Comparison of ENCODE assay signal across 19 cellular contexts in genomic region chr9:90851444-90851843, GRCh38. TPM values are rescaled to one million over a fixed set of nuclear protein-coding genes. Genes with fewer than 3 reads are reported as not detected.
DNase-seq lines count a peak whose midpoint lies in the region; ATAC-seq, FAIRE-seq and TF ChIP-seq lines count a peak whose summit lies in the region.
"Had no signal": no experiment of that assay in that cellular context is flagged by ENCODE, and none has a peak within 500 bp of the region (broad histone marks: within the 10 kb centered on the region; RNA-seq: fewer than 3 reads in every experiment).

No MANE protein-coding gene starts in this region.

- H2BK12ac ChIP-seq in H1 (ENCODE audit: low read depth, low read length), result no peak overlapping the region
- no peak overlapping the region for H2BK12ac ChIP-seq in trophoblast cell (ENCODE audit: low read length)

- H2AFZ ChIP-seq in H1 (ENCODE audit: low read length), result no peak overlapping the region
- no peak overlapping the region for H2AFZ ChIP-seq in trophoblast cell (ENCODE audit: insufficient read depth, low read length, poor library complexity)

- POLR2A ChIA-PET in H1 (lab: Charles Lee; ENCODE audit: partially characterized antibody), result no interaction called here

- no peaks in the 10 kb centered on the region for H3K36me3 Mint-ChIP-seq in activated naive CD4-positive, alpha-beta T cell treated with anti-CD3 and anti-CD28 coated beads, Interleukin-2, amount 50 U/mL, for 72 hours

- H3K56ac ChIP-seq in H1 (replicated peaks; ENCODE audit: insufficient read length, low read depth, low read length), result no peak overlapping the region

- H3K23me2 ChIP-seq in H1 (ENCODE audit: low read depth, low read length), result no peaks in the 10 kb centered on the region; the same call in 1 of the 2 replicates

- H2BK15ac ChIP-seq in H1 (ENCODE audit: low read length), result no peak overlapping the region

- no peak for TF ChIP-seq POLR2A in H1 (IDR thresholded peaks at IDR 0.05; ENCODE audit: control extremely low read depth in 1 of 2, low read depth in 2 of 2, low read length in 2 of 2)

- H4K12ac ChIP-seq in trophoblast cell (ENCODE audit: low read depth, low read length), result no peak overlapping the region

- H3K27ac ChIP-seq in BLaER1 (no peak overlapping the region), H1 (ENCODE audit: low read depth, low read length) (no peak overlapping the region), trophoblast cell (ENCODE audit: low read depth, low read length) (no peak overlapping the region)
- H3K27ac ChIP-seq: dorsolateral prefrontal cortex, VCaP had no signal

- no peak overlapping the region for H3K23ac ChIP-seq in H1 (ENCODE audit: insufficient read length)
- H3K23ac ChIP-seq in trophoblast cell (ENCODE audit: low read length), result no peak overlapping the region

- no peak overlapping the region for H2BK20ac ChIP-seq in H1 (ENCODE audit: low read length)

- FAIRE-seq in H1 (lab: Jason Lieb, UNC), result no peak
- FAIRE-seq: endothelial cell of umbilical vein had no signal

- H3K14ac ChIP-seq in H1 (ENCODE audit: insufficient read length), result no peak overlapping the region
- H3K14ac ChIP-seq in trophoblast cell (ENCODE audit: low read length), result no peak overlapping the region

- H3K4me2 ChIP-seq in BLaER1, result peak overlapping the region; percentile 59
- H3K4me2 ChIP-seq in H1 (ENCODE audit: insufficient read depth in 1 of 2, low read depth in 2 of 2, low read length in 2 of 2), result no peak overlapping the region
- H3K4me2 ChIP-seq in trophoblast cell (ENCODE audit: low read length), result no peak overlapping the region

- WGBS in H1 (ENCODE audit: extremely low coverage in 1 of 2, insufficient coverage in 1 of 2, insufficient read length in 1 of 2, insufficient replicate concordance in 2 of 2, low coverage in 1 of 2, low lambda C conversion rate in 2 of 2, missing lambda C conversion rate in 1 of 2), 2 experiments, result 86% methylated on average over 5 of the region's 5 CpGs; no CpG with 5 or more reads in 1 of the 2 experiments
- no CpG with 5 or more reads among the region's 5 CpGs for WGBS in trophoblast cell (ENCODE audit: extremely low coverage, insufficient coverage, insufficient read length)

- H3K9me3 Mint-ChIP-seq in activated naive CD4-positive, alpha-beta T cell treated with anti-CD3 and anti-CD28 coated beads, Interleukin-2, amount 50 U/mL, for 72 hours, result no peaks in the 10 kb centered on the region
- H3K9me3 Mint-ChIP-seq: CD4-positive, alpha-beta T cell; IgD-negative memory B cell had no signal

- H3K79me1 ChIP-seq in H1 (ENCODE audit: low read depth, low read length) (no peaks in the 10 kb centered on the region), trophoblast cell (ENCODE audit: low read length) (no peaks in the 10 kb centered on the region)

- H3K4me1 ChIP-seq in BLaER1, result peaks cover 21% of the 10 kb centered on the region
- no peaks in the 10 kb centered on the region for H3K4me1 ChIP-seq in H1 (replicated peaks in 1 of 4; ENCODE audit: control insufficient read depth in 3 of 4, insufficient read depth in 4 of 4, low read length in 3 of 4)
- H3K4me1 ChIP-seq in trophoblast cell (ENCODE audit: control insufficient read depth in 1 of 2, insufficient read depth in 2 of 2, low read length in 2 of 2), result no peaks in the 10 kb centered on the region

- TF ChIP-seq CTCF in GM12874 (IDR thresholded peaks at IDR 0.05; ENCODE audit: insufficient read depth, low read depth, low read length) (0 out of 2 replicates have a peak, but pooled peaks have one; percentile 8), H1 (IDR thresholded peaks at IDR 0.05; ENCODE audit: control extremely low read depth in 1 of 3, insufficient read depth in 1 of 3, low read depth in 1 of 3, low read length in 3 of 3) (peak in 2 of 3 experiments; percentile 34 to 40; a peak in 2 of 4 replicates)

- H2BK5ac ChIP-seq in H1 (ENCODE audit: low read depth, low read length) (no peak overlapping the region), trophoblast cell (ENCODE audit: low read depth, low read length, poor library complexity) (no peak overlapping the region)

- H3K4ac ChIP-seq in H1 (replicated peaks; ENCODE audit: insufficient read length, low read depth, low read length) (no peak overlapping the region), trophoblast cell (ENCODE audit: low read depth, low read length) (no peak overlapping the region)

- H3K27me3 ChIP-seq in BLaER1 (no peaks in the 10 kb centered on the region), H1 (replicated peaks in 1 of 4; ENCODE audit: control insufficient read depth in 3 of 4, extremely low read depth in 1 of 4, insufficient read depth in 3 of 4, low read length in 3 of 4) (no peaks in the 10 kb centered on the region), trophoblast cell (ENCODE audit: insufficient read depth, low read length) (no peaks in the 10 kb centered on the region)
- H3K27me3 ChIP-seq: dorsolateral prefrontal cortex had no signal

- H4K8ac ChIP-seq in H1 (ENCODE audit: extremely low read depth, insufficient read depth, low read length) (no peak overlapping the region), trophoblast cell (ENCODE audit: low read depth, low read length) (no peak overlapping the region)

- no peak overlapping the region for H3K27ac Mint-ChIP-seq in activated naive CD4-positive, alpha-beta T cell treated with anti-CD3 and anti-CD28 coated beads, Interleukin-2, amount 50 U/mL, for 72 hours
- H3K27ac Mint-ChIP-seq: CD4-positive, alpha-beta T cell; IgD-negative memory B cell had no signal

- H3K79me2 ChIP-seq in H1 (ENCODE audit: control insufficient read depth in 1 of 2, insufficient read depth in 2 of 2, low read length in 2 of 2) (no peaks in the 10 kb centered on the region), trophoblast cell (ENCODE audit: control insufficient read depth, insufficient read depth, low read length, poor library complexity) (no peaks in the 10 kb centered on the region)

- peak in 1 of 2 experiments; percentile 4; a peak in 1 of 4 replicates for TF ChIP-seq RAD21 in H1 (IDR thresholded peaks at IDR 0.05 in 1 of 2, conservative IDR thresholded peaks at IDR 0.05 in 1 of 2; ENCODE audit: low read depth in 2 of 2, low read length in 2 of 2)

- H2BK120ac ChIP-seq in H1 (replicated peaks; ENCODE audit: low read depth, low read length) (no peak overlapping the region), trophoblast cell (ENCODE audit: insufficient read depth, low read length, poor library complexity) (no peak overlapping the region)

- no peak overlapping the region for H3K18ac ChIP-seq in H1 (ENCODE audit: extremely low read depth, low read length)
- H3K18ac ChIP-seq in trophoblast cell (ENCODE audit: low read length), result no peak overlapping the region

- CTCF ChIA-PET in H1 (lab: Charles Lee; ENCODE audit: partially characterized antibody), result interaction anchor here (0.6 to 3.2 kb wide), 9 partner anchors 11 to 705 kb away, joined by 3 to 11 read pairs (median 5); no protein-coding TSS in a partner anchor

- H4K91ac ChIP-seq in H1 (replicated peaks; ENCODE audit: insufficient read length, low read length) (no peak overlapping the region), trophoblast cell (ENCODE audit: low read depth, low read length) (no peak overlapping the region)

- H3K36me3 ChIP-seq in BLaER1 (peaks cover 87% of the 10 kb centered on the region), H1 (ENCODE audit: control insufficient read depth in 2 of 4, insufficient read depth in 4 of 4, low read length in 3 of 4) (no peaks in the 10 kb centered on the region), trophoblast cell (ENCODE audit: control insufficient read depth in 1 of 2, insufficient read depth in 2 of 2, low read length in 2 of 2) (no peaks in the 10 kb centered on the region)

- no peak overlapping the region for H4K5ac ChIP-seq in H1 (ENCODE audit: insufficient read length, low read depth, low read length)

- H2AK5ac ChIP-seq in H1 (ENCODE audit: low read depth, low read length), result no peak overlapping the region
- no peak overlapping the region for H2AK5ac ChIP-seq in trophoblast cell (ENCODE audit: low read length)

- no peaks in the 10 kb centered on the region for H3K9me3 ChIP-seq in BLaER1
- no peaks in the 10 kb centered on the region for H3K9me3 ChIP-seq in H1 (ENCODE audit: insufficient read depth in 2 of 2, low read depth in 1 of 2, low read length in 1 of 2)
- H3K9me3 ChIP-seq in trophoblast cell (ENCODE audit: insufficient read depth, low read depth, low read length), result peaks cover 3% of the 10 kb centered on the region

- H3K9ac ChIP-seq in BLaER1 (no peak overlapping the region), H1 (replicated peaks in 1 of 4; ENCODE audit: extremely low read depth in 1 of 4, low read depth in 3 of 4, low read length in 3 of 4) (no peak overlapping the region), trophoblast cell (ENCODE audit: low read length) (no peak overlapping the region)

- no peak overlapping the region for H3K4me3 ChIP-seq in BLaER1
- no peak overlapping the region for H3K4me3 ChIP-seq in H1 (ENCODE audit: extremely low read depth in 1 of 4, insufficient read depth in 2 of 4, low read depth in 3 of 4, low read length in 4 of 4)
- H3K4me3 ChIP-seq in trophoblast cell (ENCODE audit: low read depth, low read length), result peak overlapping the region; percentile 37
- H3K4me3 ChIP-seq: dorsolateral prefrontal cortex had no signal

- no peak for TF ChIP-seq EP300 in H1 (IDR thresholded peaks at IDR 0.05; ENCODE audit: borderline replicate concordance in 1 of 2, low read depth in 2 of 2, low read length in 2 of 2)

- ATAC-seq in HG02973 (IDR thresholded peaks at IDR 0.05; ENCODE audit: unreplicated experiment), result no peak
- ATAC-seq in activated naive CD4-positive, alpha-beta T cell treated with anti-CD3 and anti-CD28 coated beads, Interleukin-2, amount 50 U/mL, for 72 hours, result no peak

- DNase-seq in H1 (ENCODE audit: low read depth in 1 of 2, low spot score in 2 of 2) (no peak), trophoblast cell (no peak)
- DNase-seq in activated effector memory CD4-positive, alpha-beta T cell treated with Interleukin-2 at 50 U/mL for 16 hours, result no peak
- no peak for DNase-seq in activated naive CD4-positive, alpha-beta T cell treated with anti-CD3 and anti-CD28 coated beads, Interleukin-2, amount 50 U/mL, for 72 hours (ENCODE audit: low spot score in 2 of 2)
- DNase-seq: activated CD4-positive, alpha-beta T cell treated with anti-CD3 and anti-CD28 coated beads, Interleukin-2, amount 50 U/mL, for 1 hour; CD4-positive, alpha-beta T cell; dorsolateral prefrontal cortex; HCEC 1CT; mammary epithelial cell; NCI-H2081; NCI-H446 had no signal

- peaks cover 12% of the 10 kb centered on the region for H4K20me1 ChIP-seq in BLaER1
- peaks cover 0 to 5% of the 10 kb centered on the region in 2 experiments for H4K20me1 ChIP-seq in H1 (replicated peaks in 1 of 2; ENCODE audit: control insufficient read depth in 1 of 2, insufficient read depth in 2 of 2, low read length in 2 of 2)

RNA-seq across cellular contexts. Expression of gene SYK, which starts 49.8 kb away (rescaled TPM):
- 4.4 and 5.6 TPM in 2 replicates for total RNA-seq in H1 (2021; fragmentation: NEBNext Ultra II Directional; extraction: Animal tissue kit (Norgen Biotek cat#: 25700))
- 1.5 and 1.9 TPM in 2 replicates for polyA plus RNA-seq in H1 (2011; rRNA removed)
- polyA plus RNA-seq in H1 (2011; cell fraction: cytosol; rRNA removed), result 1.2 TPM
- polyA plus RNA-seq in H1 (2011; cell fraction: nucleus; rRNA removed), result 4.9 TPM
- polyA plus RNA-seq in H1 (2012, experiment 1 of 2), result 2.8 to 4.4 TPM (median 3.4 TPM) in 4 replicates
- polyA plus RNA-seq in H1 (2012, experiment 2 of 2), result 1.1 TPM
- 2.9 TPM for polyA plus RNA-seq in H1 (2013, experiment 1 of 2)
- 3.4 TPM for polyA plus RNA-seq in H1 (2013, experiment 2 of 2)
- polyA minus RNA-seq in H1 (2011; rRNA and poly(A)+ RNA removed), result 1.7 and 2.4 TPM in 2 replicates
- polyA minus RNA-seq in H1 (2011; cell fraction: cytosol; rRNA and poly(A)+ RNA removed), result 2.3 TPM
- 3.9 TPM for polyA minus RNA-seq in H1 (2011; cell fraction: nucleus; rRNA and poly(A)+ RNA removed)
- polyA plus RNA-seq in trophoblast cell (2013), result 0.40 and 0.52 TPM in 2 replicates
- total RNA-seq in activated naive CD4-positive, alpha-beta T cell treated with anti-CD3 and anti-CD28 coated beads, Interleukin-2, amount 50 U/mL, for 72 hours, result under 1 TPM; 0.16 to 0.29 TPM
- total RNA-seq: endothelial cell of umbilical vein, M059J had no signal
- polyA plus RNA-seq: AG04450, endothelial cell of umbilical vein had no signal
